Comparison of ENCODE assay signal across 1 cellular context in the genomic region with DNA sequence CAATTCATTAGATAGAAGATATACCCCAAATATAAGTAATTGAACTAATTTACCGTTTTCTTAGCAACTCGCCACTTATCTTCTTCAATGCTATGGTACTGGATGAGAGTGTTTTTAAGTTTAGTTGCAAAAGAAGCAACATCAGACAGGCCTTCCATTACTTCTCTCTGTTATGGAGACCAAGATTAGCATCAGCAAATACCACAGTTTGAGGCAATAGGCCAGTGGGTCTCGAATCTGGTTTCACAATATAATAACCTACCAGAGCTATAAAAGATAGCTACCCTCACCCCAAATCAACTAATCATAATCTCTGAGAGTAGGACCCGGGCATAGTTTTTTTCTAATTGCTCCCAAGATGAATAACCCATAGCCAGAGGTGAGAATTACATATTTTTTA.
TF ChIP-seq lines count a peak whose summit lies in the region.

No MANE protein-coding gene starts in this region.

TF ChIP-seq in K562, 482 proteins besides CTCF, POLR2A, EP300 and RAD21:
- TF ChIP-seq, protein P1, sequence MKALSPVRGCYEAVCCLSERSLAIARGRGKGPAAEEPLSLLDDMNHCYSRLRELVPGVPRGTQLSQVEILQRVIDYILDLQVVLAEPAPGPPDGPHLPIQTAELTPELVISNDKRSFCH (CRISPR knock-in tag; IDR thresholded peaks at IDR 0.05) = no peak
- TF ChIP-seq, protein P1 (tag; IDR thresholded peaks at IDR 0.05) = no peak
- TF ChIP-seq CEBPB (tag; IDR thresholded peaks at IDR 0.05) = peak; percentile 41
